9 cellular contexts compared by ENCODE assay signal in the genomic region with DNA sequence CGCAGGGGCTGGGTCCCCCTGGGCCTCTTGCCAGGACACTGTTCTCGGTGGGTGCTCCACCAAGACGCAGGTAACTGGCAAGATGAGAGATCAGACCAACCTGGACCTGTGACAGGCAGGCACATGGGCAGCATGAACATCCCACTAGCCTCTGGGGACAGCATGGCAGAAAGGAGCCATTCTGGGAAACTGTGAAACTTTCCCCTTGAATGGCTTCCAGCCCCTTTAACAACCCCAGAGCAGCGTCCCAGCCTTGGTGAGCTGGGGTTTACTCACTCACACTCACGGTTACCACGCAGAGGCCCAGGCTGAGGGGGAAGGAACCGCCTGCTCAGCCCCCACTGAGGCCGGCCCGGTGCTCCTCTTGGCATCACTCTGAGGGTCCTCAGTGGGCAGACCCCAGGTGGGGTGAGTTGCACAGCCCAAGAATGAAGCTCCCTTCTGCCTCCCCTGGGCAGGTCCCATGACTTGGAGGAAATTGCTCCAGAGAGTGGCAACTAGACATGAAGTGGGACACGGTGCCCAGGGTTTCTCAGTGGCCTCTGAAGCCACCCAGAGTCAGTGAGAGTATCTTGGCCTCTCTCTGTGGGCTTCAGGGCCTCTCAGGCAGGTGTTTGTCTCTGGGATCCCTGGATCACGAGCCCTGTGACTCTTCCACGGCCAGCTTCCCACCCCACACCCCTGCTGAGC. TPM values are rescaled to one million over a fixed set of nuclear protein-coding genes. Genes with fewer than 3 reads are reported as not detected.
DNase-seq lines count a peak whose midpoint lies in the region; ATAC-seq lines count a peak whose summit lies in the region.
"Had no signal": no experiment of that assay in that cellular context is flagged by ENCODE, and none has a peak within 500 bp of the region (broad histone marks: within the 10 kb centered on the region; RNA-seq: fewer than 3 reads in every experiment).

No MANE protein-coding gene starts in this region.

- no peak for DNase-seq in naive B cell
- DNase-seq in AG08396 (ENCODE audit: low spot score) = no peak
- no peak for DNase-seq in SKM-1 treated with dmso at 0.1 percent for 144 hours (lab: John Stamatoyannopoulos, UW; ENCODE audit: unreplicated experiment)
- DNase-seq in GM03348 (ENCODE audit: low spot score) = no peak
- no peak for DNase-seq in cerebellar cortex (ENCODE audit: low spot score)

- ATAC-seq in GM18861 (IDR thresholded peaks at IDR 0.05; ENCODE audit: unreplicated experiment) (peak; percentile 23), GM21717 (IDR thresholded peaks at IDR 0.05; ENCODE audit: unreplicated experiment) (peak; percentile 42), naive B cell (ENCODE audit: low read depth in 2 of 2) (peak; percentile 35 to 36)

- H3K4me1 Mint-ChIP-seq in naive B cell = peaks cover 50 to 68% (median 54%) of the 10 kb centered on the region in 3 donors

- H3K9me3 ChIP-seq in KOPT-K1 (ENCODE audit: insufficient read depth, low read length, poor library complexity, severe bottlenecking) = no peaks in the 10 kb centered on the region
- H3K9me3 ChIP-seq: ascending aorta had no signal

- H3K36me3 ChIP-seq in KOPT-K1 (ENCODE audit: insufficient read depth, low read length) = no peaks in the 10 kb centered on the region
- H3K36me3 ChIP-seq: ascending aorta had no signal

- peaks cover 4 to 10% of the 10 kb centered on the region in 2 donors for H3K36me3 Mint-ChIP-seq in naive B cell

- no peaks in the 10 kb centered on the region for H3K9me3 Mint-ChIP-seq in naive B cell

- H3K27ac ChIP-seq in KOPT-K1 (ENCODE audit: low read depth, low read length, poor library complexity, severe bottlenecking) = peak overlapping the region; percentile 93
- H3K27ac ChIP-seq: ascending aorta had no signal

- H3K4me3 Mint-ChIP-seq in naive B cell = peak overlapping the region in 6 of 8 donors; percentile 74 to 91 (median 81)

- H3K27ac Mint-ChIP-seq in naive B cell = peak overlapping the region; percentile 34 to 97 (median 79)

- no peaks in the 10 kb centered on the region for H3K27me3 Mint-ChIP-seq in naive B cell

RNA-seq across cellular contexts. Expression of gene SRP14, which starts 15.2 kb away (rescaled TPM):
- 1,000 to 10,000 TPM in 1 of 6 donors, 100 to 1,000 TPM in 5; 640 to 1,092 (median 833) TPM for polyA plus RNA-seq in naive B cell (ENCODE audit: low read depth in 6 of 6)

RNA-seq across cellular contexts. Expression of gene BMF, which starts 54.5 kb away (rescaled TPM):
- 1 to 10 TPM in 5 of 6 donors, under 1 TPM in 1; 0.66 to 7.7 (median 5.5) TPM for polyA plus RNA-seq in naive B cell (ENCODE audit: low read depth in 6 of 6)
